1 cellular context compared by ENCODE assay signal in genomic region chr14:64119535-64119934, GRCh38.
TF ChIP-seq lines count a peak whose summit lies in the region.

No MANE protein-coding gene starts in this region.

TF ChIP-seq in GM12891, 5 proteins besides CTCF, POLR2A, EP300 and RAD21:
- TF ChIP-seq SPI1 (IDR thresholded peaks at IDR 0.05; ENCODE audit: low read depth, low read length) (no peak), POU2F2 (IDR thresholded peaks at IDR 0.05; ENCODE audit: low read depth, low read length) (no peak), TAF1 (IDR thresholded peaks at IDR 0.05; ENCODE audit: low read depth, low read length) (no peak), PAX5 (IDR thresholded peaks at IDR 0.05; ENCODE audit: insufficient read depth, low read length, severe bottlenecking) (no peak)
